4 cellular contexts compared by ENCODE assay signal in the genomic region with DNA sequence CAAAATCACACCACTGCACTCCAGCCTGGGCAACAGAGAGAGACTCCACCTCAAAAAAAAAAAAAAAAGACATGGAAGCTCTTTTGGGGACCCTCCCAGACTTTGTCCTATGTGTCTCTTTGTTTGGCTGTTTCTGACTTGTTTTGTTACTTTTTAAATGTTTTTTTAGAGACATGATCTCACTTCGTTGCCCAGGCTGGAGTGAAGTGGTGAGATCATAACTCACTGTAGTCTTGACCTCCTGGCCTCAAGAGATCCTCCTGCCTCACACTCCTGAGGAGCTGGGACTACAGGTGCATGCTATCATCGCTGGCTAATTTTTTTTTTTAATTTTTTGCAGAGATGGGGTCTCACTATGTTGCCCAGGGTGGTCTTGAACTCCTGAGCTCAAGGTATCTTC.
"Had no signal": no experiment of that assay in that cellular context is flagged by ENCODE, and none has a peak within 500 bp of the region (broad histone marks: within the 10 kb centered on the region; RNA-seq: fewer than 3 reads in every experiment).

No MANE protein-coding gene starts in this region.

- H3K4me3 ChIP-seq: GM23248, GM23338, HAP-1 had no signal

- H3K9me3 ChIP-seq: HAP-1 had no signal

- ATAC-seq: GM23338, HCT116 had no signal

- H3K36me3 ChIP-seq: HAP-1 had no signal

- H3K27ac ChIP-seq: GM23248 had no signal

- H3K4me1 ChIP-seq: HAP-1 had no signal
